10 cellular contexts compared by ENCODE assay signal in genomic region chrX:8364369-8365141, GRCh38.
A peak's percentile ranks its signal among the peaks of the same experiment; 100 is the strongest.
DNase-seq lines count a peak whose midpoint lies in the region; FAIRE-seq and TF ChIP-seq lines count a peak whose summit lies in the region.
"Had no signal": no experiment of that assay in that cellular context is flagged by ENCODE, and none has a peak within 500 bp of the region (broad histone marks: within the 10 kb centered on the region; RNA-seq: fewer than 3 reads in every experiment).

No MANE protein-coding gene starts in this region.

- no peak overlapping the region for H3K4me3 ChIP-seq in MM.1S (ENCODE audit: low read length)

- no peak overlapping the region for H3K27ac ChIP-seq in MM.1S (ENCODE audit: low read length)

- no peaks in the 10 kb centered on the region for H3K9me2 ChIP-seq in MM.1S (replicated peaks; ENCODE audit: insufficient read depth, low read length)

- H3K36me3 ChIP-seq in MM.1S (replicated peaks; ENCODE audit: insufficient read depth, low read length) = no peaks in the 10 kb centered on the region

- peak overlapping the region; percentile 4; the same call in 1 of the 2 replicates for H3K4me2 ChIP-seq in MM.1S (ENCODE audit: low read depth, low read length)

- H4K20me1 ChIP-seq in MM.1S (ENCODE audit: insufficient read depth, low read length) = no peaks in the 10 kb centered on the region

- no peaks in the 10 kb centered on the region for H3K9me3 ChIP-seq in MM.1S (replicated peaks; ENCODE audit: insufficient read depth, low read length)

- H2AFZ ChIP-seq in MM.1S (ENCODE audit: low read length) = no peak overlapping the region

- no peaks in the 10 kb centered on the region for H3K4me1 ChIP-seq in MM.1S (ENCODE audit: low read length)

- no peaks in the 10 kb centered on the region for H3K27me3 ChIP-seq in MM.1S (replicated peaks; ENCODE audit: insufficient read depth, low read length)

- no peak for FAIRE-seq in H54 (lab: Jason Lieb, UNC)
- FAIRE-seq: GM18507 had no signal

- no peak for TF ChIP-seq POLR2A in H54 (IDR thresholded peaks at IDR 0.05; ENCODE audit: low read depth, low read length)

- H3K79me2 ChIP-seq in MM.1S (ENCODE audit: low read length) = no peaks in the 10 kb centered on the region

- H3F3A ChIP-seq in MM.1S (ENCODE audit: insufficient read depth, low read length) = no peaks in the 10 kb centered on the region

- H3K9ac ChIP-seq in MM.1S (ENCODE audit: low read length) = no peak overlapping the region

- DNase-seq in DMS 273 (lab: John Stamatoyannopoulos, UW; ENCODE audit: unreplicated experiment) (peak; percentile 88), MM.1S (peak; percentile 62), SHP77 (lab: John Stamatoyannopoulos, UW) (peak; percentile 19 to 25), iPS DF 19.7 (ENCODE audit: low read depth, low spot score) (peak; percentile 17), DMS79 (lab: John Stamatoyannopoulos, UW) (no peak), activated gamma-delta T cell treated with Interleukin-2 at 50 U/mL for 16 hours (no peak), GF-D8 (lab: John Stamatoyannopoulos, UW) (no peak), H54 (ENCODE audit: insufficient read length, low spot score) (no peak)
- DNase-seq: effector CD4-positive, alpha-beta T cell had no signal

- TF ChIP-seq CTCF in MM.1S (IDR thresholded peaks at IDR 0.05; ENCODE audit: low read length) = peak; percentile 63

Comparison
In these comparisons a context has a peak if more than half of its experiments do, and no peak if none do; other contexts are left out.
1. DNase-seq: peak in DMS 273 (single experiment), MM.1S (single experiment), SHP77 (2 of 2) and iPS DF 19.7 (single experiment); none in DMS79 (single experiment), activated gamma-delta T cell treated with Interleukin-2 at 50 U/mL for 16 hours (single experiment), GF-D8 (single experiment) and H54 (single experiment).